ENCODE assay signal across 20 cellular contexts in the genomic region with DNA sequence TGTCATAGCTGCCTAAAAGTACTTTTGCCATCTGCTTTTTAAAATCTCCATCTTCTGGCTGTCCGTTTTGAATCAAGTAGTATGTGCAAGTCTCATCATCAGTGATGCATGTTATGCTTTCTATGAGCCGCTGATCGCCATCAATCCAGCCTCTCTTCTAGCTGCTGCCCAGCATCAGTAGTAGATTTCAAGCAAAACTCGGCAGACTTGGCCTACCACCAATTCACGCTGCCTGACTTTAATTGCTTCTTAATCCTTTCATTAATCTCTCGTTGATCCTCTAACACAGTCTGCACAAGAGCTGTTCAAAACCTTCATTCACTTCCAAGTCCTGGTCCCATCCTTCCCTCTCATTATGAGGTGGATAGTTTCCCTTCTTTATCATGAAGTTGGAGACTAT.
"Had no signal": no experiment of that assay in that cellular context is flagged by ENCODE, and none has a peak within 500 bp of the region (broad histone marks: within the 10 kb centered on the region; RNA-seq: fewer than 3 reads in every experiment).

No MANE protein-coding gene starts in this region.

- H3K36me3 ChIP-seq: heart left ventricle, right lobe of liver, tibial artery had no signal

- H3K4me1 ChIP-seq: heart left ventricle, parathyroid adenoma, right lobe of liver, tibial artery had no signal

- H3K27me3 ChIP-seq: heart left ventricle, right lobe of liver, tibial artery had no signal

- H3K27me3 Mint-ChIP-seq: memory B cell; stimulated activated naive CD8-positive, alpha-beta T cell treated with anti-CD3 and anti-CD28 coated beads, Interleukin-15, amount 100 ng/mL, for 72 hours had no signal

- H3K4me3 Mint-ChIP-seq: activated naive CD8-positive, alpha-beta T cell treated with anti-CD3 and anti-CD28 coated beads for 36 hours; activated T-cell treated with anti-CD3 and anti-CD28 coated beads, Interleukin-2, amount 50 U/mL, for 4 hours; memory B cell; nephron progenitor cell; stimulated activated naive CD8-positive, alpha-beta T cell treated with anti-CD3 and anti-CD28 coated beads, Interleukin-15, amount 100 ng/mL, for 72 hours; WTC11 had no signal

- H3K4me3 ChIP-seq: coronary artery, heart left ventricle, right lobe of liver, skin epidermis, tibial artery had no signal

- H3K36me3 Mint-ChIP-seq: activated naive CD8-positive, alpha-beta T cell treated with anti-CD3 and anti-CD28 coated beads for 36 hours; memory B cell; WTC11 had no signal

- DNase-seq: activated CD8-positive, alpha-beta memory T cell treated with anti-CD3 and anti-CD28 coated beads, Interleukin-2, amount 50 U/mL, for 48 hours; activated naive CD4-positive, alpha-beta T cell; activated naive CD8-positive, alpha-beta T cell treated with anti-CD3 and anti-CD28 coated beads for 36 hours; activated T-cell treated with anti-CD3 and anti-CD28 coated beads, Interleukin-2, amount 50 U/mL, for 4 hours; cerebellar nuclear complex; heart left ventricle; islet precursor cell; left cardiac atrium; nephron progenitor cell; right lobe of liver; stimulated activated CD4-positive, alpha-beta T cell treated with anti-CD3 and anti-CD28 coated beads, Interleukin-1b, Interleukin-23, amount 100 ng/mL, for 48 hours; stimulated activated naive CD8-positive, alpha-beta T cell treated with anti-CD3 and anti-CD28 coated beads, Interleukin-15, amount 100 ng/mL, for 72 hours; tibial artery had no signal

- H3K4me1 Mint-ChIP-seq: activated naive CD8-positive, alpha-beta T cell treated with anti-CD3 and anti-CD28 coated beads for 36 hours; memory B cell; stimulated activated naive CD8-positive, alpha-beta T cell treated with anti-CD3 and anti-CD28 coated beads, Interleukin-15, amount 100 ng/mL, for 72 hours had no signal

- ATAC-seq: activated T-cell treated with anti-CD3 and anti-CD28 coated beads, Interleukin-2, amount 50 U/mL, for 4 hours; heart left ventricle; left cardiac atrium; right lobe of liver; stimulated activated naive CD8-positive, alpha-beta T cell treated with anti-CD3 and anti-CD28 coated beads, Interleukin-15, amount 100 ng/mL, for 72 hours; WTC11 had no signal

- H3K27ac Mint-ChIP-seq: activated naive CD8-positive, alpha-beta T cell treated with anti-CD3 and anti-CD28 coated beads for 36 hours; activated T-helper 2 cell treated with anti-CD3 and anti-CD28 coated beads, Interferon-gamma antibody, Interleukin-2, Interleukin-4, amounts not matched to agents 10 μg/mL and 5 μg/mL and 100 μg/mL, durations not matched to agents 14 hours and 24 hours and 36 hours; memory B cell; nephron progenitor cell; stimulated activated naive CD8-positive, alpha-beta T cell treated with anti-CD3 and anti-CD28 coated beads, Interleukin-15, amount 100 ng/mL, for 72 hours; WTC11 had no signal

- FAIRE-seq: TTC549 had no signal

- H3K9ac ChIP-seq: parathyroid adenoma had no signal

- H3K9me3 ChIP-seq: heart left ventricle, right lobe of liver, tibial artery had no signal

- H2AFZ ChIP-seq: parathyroid adenoma had no signal

- H3K79me2 ChIP-seq: parathyroid adenoma had no signal

- H3K27ac ChIP-seq: coronary artery, heart left ventricle, parathyroid adenoma, right lobe of liver, skin epidermis, tibial artery had no signal

- H3K9me3 Mint-ChIP-seq: activated naive CD8-positive, alpha-beta T cell treated with anti-CD3 and anti-CD28 coated beads for 36 hours; activated T-helper 2 cell treated with anti-CD3 and anti-CD28 coated beads, Interferon-gamma antibody, Interleukin-2, Interleukin-4, amounts not matched to agents 10 μg/mL and 5 μg/mL and 100 μg/mL, durations not matched to agents 14 hours and 24 hours and 36 hours; nephron progenitor cell had no signal
